Comparison of ENCODE assay signal across 8 cellular contexts in genomic region chr4:108168672-108169562, GRCh38. TPM values are rescaled to one million over a fixed set of nuclear protein-coding genes. Genes with fewer than 3 reads are reported as not detected.
A peak's percentile ranks its signal among the peaks of the same experiment; 100 is the strongest.
DNase-seq lines count a peak whose midpoint lies in the region; ATAC-seq and TF ChIP-seq lines count a peak whose summit lies in the region.

Gene LEF1 (minus strand): TSS chr4:108168932. CDS start chr4:108167767, 1,165 bp downstream.

- peak within 1 kb of the TSS; percentile 95 to 97 for H3K27ac Mint-ChIP-seq in T-cell

- POLR2A ChIA-PET in T-cell (lab: Charles Lee): interaction anchor here (0.6 to 1.3 kb wide), 4 partner anchors 9 to 150 kb away, joined by 3 to 6 read pairs (median 5); no protein-coding TSS in a partner anchor

- peaks cover 12% of the 10 kb centered on the region for H3K36me3 Mint-ChIP-seq in T-cell

- H3K27me3 Mint-ChIP-seq in T-cell: peaks cover 0 to 27% of the 10 kb centered on the region in 2 donors

- CTCF ChIA-PET in T-cell (lab: Charles Lee): interaction anchor here in 1 of 2 donors (0.5 to 1.2 kb wide), 6 partner anchors 9 to 74 kb away, joined by 3 to 4 read pairs (median 3); no protein-coding TSS in a partner anchor

- H3K4me3 ChIP-seq in astrocyte of the cerebellum (ENCODE audit: low read depth, low read length): peak within 1 kb of the TSS; percentile 56

- DNase-seq in A172 (ENCODE audit: low spot score): peak; percentile 6
- DNase-seq in T-cell: peak; percentile 38 to 80 (median 71)
- DNase-seq in astrocyte of the cerebellum (ENCODE audit: low read depth): no peak
- DNase-seq in iPS-NIHi11 (ENCODE audit: low spot score): peak; percentile 73
- DNase-seq in stimulated activated CD4-positive, alpha-beta T cell treated with anti-CD3 and anti-CD28 coated beads, Interleukin-15, amount 100 ng/mL, for 24 hours: peak; percentile 83
- no peak for DNase-seq in NCI-H2171 treated with DMSO at 0.1 percent for 48 hours (lab: John Stamatoyannopoulos, UW)

- ATAC-seq in GM19025 (IDR thresholded peaks at IDR 0.05; ENCODE audit: low read depth, unreplicated experiment): peak; percentile 41
- ATAC-seq in HG03565 (IDR thresholded peaks at IDR 0.05; ENCODE audit: unreplicated experiment): peak; percentile 33
- ATAC-seq in T-cell (replicated peaks in 1 of 4): peak; percentile 23 to 42 (median 26)

- no peak for TF ChIP-seq CTCF in astrocyte of the cerebellum (IDR thresholded peaks at IDR 0.05; ENCODE audit: low read depth, low read length, missing control alignments)

- H3K4me1 Mint-ChIP-seq in T-cell: peaks cover 33 to 46% (median 41%) of the 10 kb centered on the region in 3 donors

- H3K9me3 Mint-ChIP-seq in T-cell: no peaks in the 10 kb centered on the region

- H3K4me3 Mint-ChIP-seq in T-cell: peak within 1 kb of the TSS; percentile 98 to 100 (median 99)

- in situ Hi-C loops in astrocyte of the cerebellum (cut with HindIII; ENCODE audit: low sequenced_read_pairs): no loop called here

RNA-seq across cellular contexts. Expression of gene LEF1, which starts in this region (rescaled TPM):
- total RNA-seq in A172 (2014; rRNA removed; shearing (Covaris generic)): 4.7 and 6.1 TPM in 2 replicates
- 100 to 1,000 TPM; 412 to 776 (median 500) TPM for total RNA-seq in T-cell

Comparison
In these comparisons a context has a peak if more than half of its experiments do, and no peak if none do; other contexts are left out.
1. RNA of gene LEF1 (total RNA-seq): 412 to 776 TPM in T-cell; 4.7 to 6.1 TPM in A172; every median in the first group is over 10 times any median in the second.
2. DNase-seq: peak in A172 (single experiment), T-cell (34 of 34), iPS-NIHi11 (single experiment) and stimulated activated CD4-positive, alpha-beta T cell treated with anti-CD3 and anti-CD28 coated beads, Interleukin-15, amount 100 ng/mL, for 24 hours (single experiment); none in astrocyte of the cerebellum (single experiment) and NCI-H2171 treated with DMSO at 0.1 percent for 48 hours (single experiment).
3. Peak in every context shown above with its lines, with median percentiles within 50 percentile points of each other: ATAC-seq.